In the genomic region with DNA sequence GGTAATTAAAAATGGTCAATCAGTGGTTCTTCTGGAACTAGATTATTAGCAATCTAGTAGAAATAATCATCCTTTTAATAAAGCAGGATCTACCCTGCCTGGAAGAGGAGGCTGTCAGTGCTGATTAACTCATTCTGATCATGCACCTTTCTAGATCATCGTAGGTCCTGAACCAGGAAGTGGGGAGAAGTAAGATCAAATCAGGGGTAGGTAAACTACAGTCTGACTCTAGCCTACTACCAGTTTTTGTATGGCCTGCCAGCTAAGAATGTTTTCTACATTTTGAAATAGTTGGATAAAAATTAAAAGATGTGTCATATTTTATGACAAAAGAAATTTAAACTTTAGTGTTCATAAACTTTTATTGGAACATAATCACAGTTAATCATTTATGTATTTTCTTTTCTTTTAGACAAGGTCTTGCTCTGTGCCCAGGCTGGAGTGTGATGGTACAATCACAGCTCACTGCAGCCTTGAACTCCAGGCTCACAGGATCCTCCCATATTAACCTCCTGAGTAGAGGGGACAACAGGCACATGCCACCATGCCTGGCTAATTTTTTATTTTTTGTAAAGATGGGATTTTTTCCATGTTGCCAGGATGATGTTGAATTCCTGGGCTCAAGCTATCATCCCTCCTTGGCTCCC, we compare ENCODE assay signal across 24 cellular contexts. TPM values are rescaled to one million over a fixed set of nuclear protein-coding genes. Genes with fewer than 3 reads are reported as not detected.
"Had no signal": no experiment of that assay in that cellular context is flagged by ENCODE, and none has a peak within 500 bp of the region (broad histone marks: within the 10 kb centered on the region; RNA-seq: fewer than 3 reads in every experiment).

No MANE protein-coding gene starts in this region.

- DNase-seq: KBM-7, MG63, NCI-H1092, NCI-H1105 treated with DMSO at 0.1 percent for 48 hours, NCI-H1417 treated with DMSO at 0.1 percent for 48 hours, NCI-H146, NCI-H1694 treated with DMSO at 0.1 percent for 48 hours, NCI-H1930, NCI-H2081, NCI-H2107, NCI-H2171, NCI-H226, NCI-H446, NCI-H510A, NCI-H524 treated with DMSO at 0.1 percent for 48 hours, NCI-H69, NCI-H774, SHP77 had no signal

- H3K27me3 ChIP-seq: MG63 had no signal

- FAIRE-seq: RCC 7860 had no signal

- ATAC-seq: SK-N-SH treated with all-trans-retinoic acid at 6 μM for 48 hours had no signal

- H3K4me3 ChIP-seq: MG63 had no signal

- H3K9me3 ChIP-seq: MG63 had no signal

- H3K36me3 ChIP-seq: MG63 had no signal

- H3K27ac ChIP-seq: RWPE1 had no signal

RNA-seq across cellular contexts. Expression of a gene that starts 36.1 kb away (rescaled TPM):
- total RNA-seq: HT-29, LHCN-M2, SK-MEL-5 had no signal
